ENCODE assay signal across 12 cellular contexts in genomic region chr3:123143669-123144411, GRCh38. TPM values are rescaled to one million over a fixed set of nuclear protein-coding genes. Genes with fewer than 3 reads are reported as not detected.
DNase-seq lines count a peak whose midpoint lies in the region; ATAC-seq and TF ChIP-seq lines count a peak whose summit lies in the region.
"Had no signal": no experiment of that assay in that cellular context is flagged by ENCODE, and none has a peak within 500 bp of the region (broad histone marks: within the 10 kb centered on the region; RNA-seq: fewer than 3 reads in every experiment).

No MANE protein-coding gene starts in this region.

- no peaks in the 10 kb centered on the region for H3K9me3 Mint-ChIP-seq in endodermal cell
- no peaks in the 10 kb centered on the region for H3K9me3 Mint-ChIP-seq in activated CD4-positive, alpha-beta memory T cell treated with anti-CD3 and anti-CD28 coated beads, Interleukin-2, amount 10 ng/mL, durations not matched to agents 7 days and 5 days
- H3K9me3 Mint-ChIP-seq: nephron had no signal

- intact Hi-C loops in aorta (cut with DNase I) = no loop called here

- no peak for ATAC-seq in HG03097 (IDR thresholded peaks at IDR 0.05; ENCODE audit: low FRiP score, unreplicated experiment)
- ATAC-seq in aorta (ENCODE audit: low FRiP score) = no peak
- ATAC-seq: activated CD4-positive, alpha-beta T cell treated with anti-CD3 and anti-CD28 coated beads for 36 hours had no signal

- CTCF ChIA-PET in activated CD4-positive, alpha-beta memory T cell treated with anti-CD3 and anti-CD28 coated beads, Interleukin-2, amount 10 ng/mL, durations not matched to agents 7 days and 5 days (lab: Charles Lee) = no interaction called here

- no peak overlapping the region for H3K9ac ChIP-seq in endodermal cell (ENCODE audit: extremely low read depth, low read length, poor library complexity, severe bottlenecking)

- H3K9me3 ChIP-seq in endodermal cell (ENCODE audit: control insufficient read depth, low read length) = no peaks in the 10 kb centered on the region
- H3K9me3 ChIP-seq in aorta (ENCODE audit: control insufficient read depth, low read length) = no peaks in the 10 kb centered on the region

- 9 to 32% methylated on average over 5 to 10 of the region's 10 CpGs for WGBS in endodermal cell (ENCODE audit: insufficient coverage in 1 of 2, insufficient read length in 1 of 2), 2 experiments
- WGBS in aorta, 2 donors = 71 to 81% methylated on average over 10 of the region's 10 CpGs

- POLR2A ChIA-PET in activated CD4-positive, alpha-beta memory T cell treated with anti-CD3 and anti-CD28 coated beads, Interleukin-2, amount 10 ng/mL, durations not matched to agents 7 days and 5 days (lab: Charles Lee) = no interaction called here

- H3K36me3 ChIP-seq in endodermal cell (ENCODE audit: control insufficient read depth, insufficient read depth, low read length) (peaks cover 71% of the 10 kb centered on the region), aorta (ENCODE audit: control insufficient read depth in 1 of 2, insufficient read depth in 2 of 2, low read length in 1 of 2) (peaks cover 0 to 4% of the 10 kb centered on the region in 2 donors)

- no peaks in the 10 kb centered on the region for H3K27me3 ChIP-seq in endodermal cell (ENCODE audit: control insufficient read depth, insufficient read depth, low read length, poor library complexity, severe bottlenecking)
- H3K27me3 ChIP-seq in aorta (ENCODE audit: control insufficient read depth in 1 of 2, insufficient read depth in 2 of 2, low read length in 1 of 2) = no peaks in the 10 kb centered on the region

- peaks cover 14% of the 10 kb centered on the region for H3K4me1 ChIP-seq in endodermal cell (ENCODE audit: control insufficient read depth, insufficient read depth, low read length)
- H3K4me1 ChIP-seq in aorta (ENCODE audit: control insufficient read depth in 1 of 2, insufficient read depth in 2 of 2, low read length in 2 of 2) = no peaks in the 10 kb centered on the region

- no peaks in the 10 kb centered on the region for H3K27me3 Mint-ChIP-seq in endodermal cell (ENCODE audit: insufficient read depth)
- no peaks in the 10 kb centered on the region for H3K27me3 Mint-ChIP-seq in activated CD4-positive, alpha-beta memory T cell treated with anti-CD3 and anti-CD28 coated beads, Interleukin-2, amount 10 ng/mL, durations not matched to agents 7 days and 5 days
- H3K27me3 Mint-ChIP-seq: activated CD4-positive, alpha-beta T cell treated with anti-CD3 and anti-CD28 coated beads for 36 hours had no signal

- H3K4me1 Mint-ChIP-seq in endodermal cell = peaks cover 30% of the 10 kb centered on the region
- H3K4me1 Mint-ChIP-seq in activated CD4-positive, alpha-beta memory T cell treated with anti-CD3 and anti-CD28 coated beads, Interleukin-2, amount 10 ng/mL, durations not matched to agents 7 days and 5 days = no peaks in the 10 kb centered on the region
- H3K4me1 Mint-ChIP-seq: activated CD4-positive, alpha-beta T cell treated with anti-CD3 and anti-CD28 coated beads for 36 hours had no signal

- H3K4me3 Mint-ChIP-seq in endodermal cell = peak overlapping the region; percentile 12
- H3K4me3 Mint-ChIP-seq in activated CD4-positive, alpha-beta memory T cell treated with anti-CD3 and anti-CD28 coated beads, Interleukin-2, amount 10 ng/mL, durations not matched to agents 7 days and 5 days = no peak overlapping the region
- H3K4me3 Mint-ChIP-seq: activated CD4-positive, alpha-beta T cell treated with anti-CD3 and anti-CD28 coated beads for 36 hours; nephron had no signal

- H3K4me3 ChIP-seq in endodermal cell (ENCODE audit: low read length) = no peak overlapping the region
- no peak overlapping the region for H3K4me3 ChIP-seq in aorta (ENCODE audit: low read length in 2 of 2)

- H3K36me3 Mint-ChIP-seq in endodermal cell (ENCODE audit: low read depth) = peaks cover 72% of the 10 kb centered on the region
- H3K36me3 Mint-ChIP-seq in activated CD4-positive, alpha-beta memory T cell treated with anti-CD3 and anti-CD28 coated beads, Interleukin-2, amount 10 ng/mL, durations not matched to agents 7 days and 5 days (ENCODE audit: low read depth) = peaks cover 16% of the 10 kb centered on the region

- H3K27ac ChIP-seq in endodermal cell (ENCODE audit: low read depth, low read length) = no peak overlapping the region
- H3K27ac ChIP-seq in aorta (ENCODE audit: low read depth in 1 of 2, low read length in 2 of 2) = no peak overlapping the region

- H3K27ac Mint-ChIP-seq in endodermal cell = peak overlapping the region; percentile 91
- H3K27ac Mint-ChIP-seq in activated CD4-positive, alpha-beta memory T cell treated with anti-CD3 and anti-CD28 coated beads, Interleukin-2, amount 10 ng/mL, durations not matched to agents 7 days and 5 days = no peak overlapping the region
- H3K27ac Mint-ChIP-seq: activated CD4-positive, alpha-beta T cell treated with anti-CD3 and anti-CD28 coated beads for 36 hours; nephron had no signal

- TF ChIP-seq CTCF in endodermal cell (conservative IDR thresholded peaks at IDR 0.05) = no peak

- DNase-seq in EL (peak; percentile 34), NCI-H2107 treated with DMSO at 0.1 percent for 48 hours (lab: John Stamatoyannopoulos, UW; ENCODE audit: unreplicated experiment) (peak; percentile 93), endodermal cell (peak; percentile 94), nucleus accumbens (lab: John Stamatoyannopoulos, UW) (peak in 32 of 56 donors; percentile 17 to 79 (median 50)), HT-29 (ENCODE audit: low spot score) (no peak), aorta (no peak)
- DNase-seq in activated CD4-positive, alpha-beta memory T cell treated with anti-CD3 and anti-CD28 coated beads, Interleukin-2, amount 10 ng/mL, durations not matched to agents 7 days and 5 days = no peak
- DNase-seq: activated CD4-positive, alpha-beta T cell treated with anti-CD3 and anti-CD28 coated beads for 36 hours; amygdala; DMS79 had no signal

RNA-seq across cellular contexts. Expression of gene SEC22A, which starts 57.9 kb away (rescaled TPM):
- 10 to 100 TPM; 19.5 to 21.8 TPM for total RNA-seq in endodermal cell
- polyA plus RNA-seq in endodermal cell (2013, experiment 1 of 2) = 26.2 TPM
- polyA plus RNA-seq in endodermal cell (2013, experiment 2 of 2) = 23.2 TPM
- total RNA-seq in activated CD4-positive, alpha-beta memory T cell treated with anti-CD3 and anti-CD28 coated beads, Interleukin-2, amount 10 ng/mL, durations not matched to agents 7 days and 5 days = 10 to 100 TPM; 18.0 to 18.6 TPM
- 16.4 and 17.2 TPM in 2 replicates for total RNA-seq in HT-29 (2014; rRNA removed; shearing (Covaris generic))
- total RNA-seq in aorta = 10 to 100 TPM; 16.1 to 17.3 TPM
- 10 to 100 TPM; 10.2 to 11.0 TPM for polyA plus RNA-seq in aorta

Comparison
In these comparisons a context has a peak if more than half of its experiments do, and no peak if none do; other contexts are left out.
1. DNase-seq: peak in EL (single experiment), NCI-H2107 treated with DMSO at 0.1 percent for 48 hours (single experiment), endodermal cell (single experiment) and nucleus accumbens (32 of 56); none in activated CD4-positive, alpha-beta memory T cell treated with anti-CD3 and anti-CD28 coated beads, Interleukin-2, amount 10 ng/mL, durations not matched to agents 7 days and 5 days (single experiment), HT-29 (single experiment) and aorta (0 of 2).